ENCODE assay signal across 16 cellular contexts in genomic region chr16:85167589-85168537, GRCh38. TPM values are rescaled to one million over a fixed set of nuclear protein-coding genes. Genes with fewer than 3 reads are reported as not detected.
DNase-seq lines count a peak whose midpoint lies in the region; ATAC-seq and TF ChIP-seq lines count a peak whose summit lies in the region.
"Had no signal": no experiment of that assay in that cellular context is flagged by ENCODE, and none has a peak within 500 bp of the region (broad histone marks: within the 10 kb centered on the region; RNA-seq: fewer than 3 reads in every experiment).

No MANE protein-coding gene starts in this region.

- peaks cover 16% of the 10 kb centered on the region for H3K27me3 Mint-ChIP-seq in nephron (ENCODE audit: low read depth)
- peaks cover 48% of the 10 kb centered on the region for H3K27me3 Mint-ChIP-seq in activated CD4-positive, alpha-beta T cell treated with anti-CD3 and anti-CD28 coated beads, Interleukin-2, amount 10 ng/mL, durations not matched to agents 7 days and 5 days

- H2BK15ac ChIP-seq in IMR-90 (ENCODE audit: low read depth, low read length) = no peak overlapping the region

- 84% methylated on average over 3 of the region's 22 CpGs; no CpG with 5 or more reads in 1 of the 2 experiments for WGBS in IMR-90 (ENCODE audit: extremely low coverage in 2 of 2, insufficient read length in 1 of 2), 2 experiments

- no peak overlapping the region for H4K91ac ChIP-seq in IMR-90 (ENCODE audit: insufficient read depth, low read depth, low read length)

- H3K4me1 ChIP-seq in BE2C = peaks cover 23% of the 10 kb centered on the region
- peaks cover 33% of the 10 kb centered on the region for H3K4me1 ChIP-seq in IMR-90 (ENCODE audit: control insufficient read depth, insufficient read depth, low read length)
- H3K4me1 ChIP-seq in left ventricle myocardium inferior = peaks cover 76% of the 10 kb centered on the region

- H3K4me2 ChIP-seq in IMR-90 (ENCODE audit: low read depth, low read length) = no peak overlapping the region; the same call in 1 of the 2 replicates

- DNase-seq in BE2C = no peak
- no peak for DNase-seq in IMR-90
- DNase-seq in left ventricle myocardium inferior = no peak
- no peak for DNase-seq in GM03348 (ENCODE audit: low spot score)
- DNase-seq in OCI-M2 (lab: John Stamatoyannopoulos, UW; ENCODE audit: unreplicated experiment) = no peak
- DNase-seq in activated CD4-positive, alpha-beta T cell treated with anti-CD3 and anti-CD28 coated beads, Interleukin-2, amount 10 ng/mL, durations not matched to agents 7 days and 5 days = no peak
- DNase-seq: activated naive CD4-positive, alpha-beta T cell treated with anti-CD3 and anti-CD28 coated beads for 36 hours; foreskin melanocyte; NCI-H187; stimulated activated CD8-positive, alpha-beta memory T cell treated with anti-CD3 and anti-CD28 coated beads, Interleukin-4, amount 100 ng/mL, for 48 hours; T-helper 1 cell had no signal

- H3K18ac ChIP-seq in IMR-90 (ENCODE audit: low read depth, low read length) = no peak overlapping the region

- dilution Hi-C loops in IMR-90 (cut with HindIII; ENCODE audit: low sequenced_read_pairs, unreplicated experiment) = no loop called here

- no peak overlapping the region; a peak in 1 of 4 replicates for H4K8ac ChIP-seq in IMR-90 (ENCODE audit: low read depth in 2 of 2, low read length in 2 of 2)

- in situ Hi-C loops in IMR-90 (cut with MboI; ENCODE audit: low sequenced_read_pairs) = no loop called here

- no peak overlapping the region for H4K5ac ChIP-seq in IMR-90 (ENCODE audit: low read depth, low read length)

- H3K4me1 Mint-ChIP-seq in nephron = peaks cover 62% of the 10 kb centered on the region
- H3K4me1 Mint-ChIP-seq in activated CD4-positive, alpha-beta T cell treated with anti-CD3 and anti-CD28 coated beads, Interleukin-2, amount 10 ng/mL, durations not matched to agents 7 days and 5 days = no peaks in the 10 kb centered on the region

- TF ChIP-seq POLR2A in IMR-90 (IDR thresholded peaks at IDR 0.05; ENCODE audit: low read depth, low read length) = no peak

- H3K4me3 Mint-ChIP-seq in nephron = peak overlapping the region; percentile 83 to 86 (median 85)
- no peak overlapping the region for H3K4me3 Mint-ChIP-seq in activated CD4-positive, alpha-beta T cell treated with anti-CD3 and anti-CD28 coated beads, Interleukin-2, amount 10 ng/mL, durations not matched to agents 7 days and 5 days

- H4K20me1 ChIP-seq in IMR-90 (ENCODE audit: insufficient read depth, low read length) = peaks cover 15% of the 10 kb centered on the region

- intact Hi-C loops in IMR-90 (cut with micrococcal nuclease) (no loop called here), left ventricle myocardium inferior (cut with micrococcal nuclease) (no loop called here)

- peak overlapping the region; percentile 19 to 80 (median 66) for H3K27ac Mint-ChIP-seq in nephron
- H3K27ac Mint-ChIP-seq in activated CD4-positive, alpha-beta T cell treated with anti-CD3 and anti-CD28 coated beads, Interleukin-2, amount 10 ng/mL, durations not matched to agents 7 days and 5 days = no peak overlapping the region
- H3K27ac Mint-ChIP-seq: activated CD8-positive, alpha-beta T cell treated with anti-CD3 and anti-CD28 coated beads for 36 hours; activated naive CD4-positive, alpha-beta T cell treated with anti-CD3 and anti-CD28 coated beads for 36 hours; dendritic cell treated with granulocyte-macrophage colony-stimulating factor and Interleukin-4, amounts not matched to agents 40 ng/mL and 50 ng/mL, for 4 days had no signal

- 0 out of 2 replicates have a peak overlapping the region, but pooled peaks have one; percentile 8 for H3K14ac ChIP-seq in IMR-90 (replicated peaks; ENCODE audit: low read depth, low read length)

- no peak overlapping the region for H3K9ac ChIP-seq in IMR-90 (ENCODE audit: low read depth, low read length)

- TF ChIP-seq CTCF in BE2C (IDR thresholded peaks at IDR 0.05; ENCODE audit: low read depth, low read length) = 0 out of 2 replicates have a peak, but pooled peaks have one; percentile 14
- no peak for TF ChIP-seq CTCF in IMR-90 (conservative IDR thresholded peaks at IDR 0.05; ENCODE audit: low read depth, low read length)
- no peak for TF ChIP-seq CTCF in left ventricle myocardium inferior (IDR thresholded peaks at IDR 0.05; ENCODE audit: borderline replicate concordance)
- no peak for TF ChIP-seq CTCF in nephron (IDR thresholded peaks at IDR 0.05; ENCODE audit: unreplicated experiment in 3 of 3)

- H3K9me3 Mint-ChIP-seq in nephron = no peaks in the 10 kb centered on the region
- H3K9me3 Mint-ChIP-seq in activated CD4-positive, alpha-beta T cell treated with anti-CD3 and anti-CD28 coated beads, Interleukin-2, amount 10 ng/mL, durations not matched to agents 7 days and 5 days = no peaks in the 10 kb centered on the region
- H3K9me3 Mint-ChIP-seq: activated CD8-positive, alpha-beta T cell treated with anti-CD3 and anti-CD28 coated beads for 36 hours; activated naive CD4-positive, alpha-beta T cell treated with anti-CD3 and anti-CD28 coated beads for 36 hours; dendritic cell treated with granulocyte-macrophage colony-stimulating factor and Interleukin-4, amounts not matched to agents 40 ng/mL and 50 ng/mL, for 4 days had no signal

- no peak overlapping the region for H3K56ac ChIP-seq in IMR-90 (ENCODE audit: extremely low read depth, insufficient read depth, low read length)

- no peak overlapping the region for H2BK5ac ChIP-seq in IMR-90 (ENCODE audit: low read depth, low read length, poor library complexity, severe bottlenecking)

- peaks cover 0 to 33% of the 10 kb centered on the region in 2 experiments; a peak in 2 of 4 replicates for H3K79me1 ChIP-seq in IMR-90 (ENCODE audit: low read depth in 1 of 2, low read length in 2 of 2)

- H3K4me3 ChIP-seq in BE2C (ENCODE audit: low read depth, low read length) (no peak overlapping the region), IMR-90 (ENCODE audit: insufficient read depth, low read depth, low read length) (no peak overlapping the region), left ventricle myocardium inferior (peak overlapping the region; percentile 63)

- H2BK120ac ChIP-seq in IMR-90 (ENCODE audit: low read depth, low read length) = no peak overlapping the region

- peak overlapping the region; percentile 44 for H2AK9ac ChIP-seq in IMR-90 (replicated peaks; ENCODE audit: low read depth, low read length, poor library complexity)

- no peak for TF ChIP-seq RAD21 in IMR-90 (IDR thresholded peaks at IDR 0.05; ENCODE audit: low read length)

- H3K27ac ChIP-seq in IMR-90 (ENCODE audit: insufficient read depth, low read length) (no peak overlapping the region), left ventricle myocardium inferior (replicated peaks) (peak overlapping the region; percentile 80)

- no peaks in the 10 kb centered on the region for H3K27me3 ChIP-seq in BE2C
- no peaks in the 10 kb centered on the region for H3K27me3 ChIP-seq in IMR-90 (ENCODE audit: control insufficient read depth, insufficient read depth, low read length)
- peaks cover 5% of the 10 kb centered on the region for H3K27me3 ChIP-seq in left ventricle myocardium inferior (ENCODE audit: low read depth)

- H3K9me3 ChIP-seq in BE2C (no peaks in the 10 kb centered on the region), IMR-90 (ENCODE audit: control insufficient read depth, insufficient read depth, low read length) (no peaks in the 10 kb centered on the region), left ventricle myocardium inferior (replicated peaks) (no peaks in the 10 kb centered on the region)

- no TSS peak for BruUV-seq in IMR-90 (replicated peaks; lab: Mats Ljungman, UMichigan)

- H3K4ac ChIP-seq in IMR-90 (ENCODE audit: low read depth, low read length) = peak overlapping the region; percentile 37

- peak overlapping the region; percentile 63 for H2AK5ac ChIP-seq in IMR-90 (ENCODE audit: low read depth, low read length)

- ATAC-seq in IMR-90 (ENCODE audit: low read depth) = no peak
- ATAC-seq in HG03097 (IDR thresholded peaks at IDR 0.05; ENCODE audit: low FRiP score, unreplicated experiment) = no peak
- ATAC-seq: activated CD8-positive, alpha-beta T cell treated with anti-CD3 and anti-CD28 coated beads for 36 hours had no signal

- POLR2A ChIA-PET in IMR-90 (lab: Charles Lee; ENCODE audit: unreplicated experiment) = no interaction called here
- POLR2A ChIA-PET in activated CD4-positive, alpha-beta T cell treated with anti-CD3 and anti-CD28 coated beads, Interleukin-2, amount 10 ng/mL, durations not matched to agents 7 days and 5 days (lab: Charles Lee) = no interaction called here

- no peak overlapping the region for H2BK20ac ChIP-seq in IMR-90 (ENCODE audit: low read depth, low read length)

- H3K23ac ChIP-seq in IMR-90 (ENCODE audit: low read depth, low read length) = no peak overlapping the region

- peaks cover 14% of the 10 kb centered on the region for H3K36me3 Mint-ChIP-seq in nephron (ENCODE audit: low read depth)
- no peaks in the 10 kb centered on the region for H3K36me3 Mint-ChIP-seq in activated CD4-positive, alpha-beta T cell treated with anti-CD3 and anti-CD28 coated beads, Interleukin-2, amount 10 ng/mL, durations not matched to agents 7 days and 5 days (ENCODE audit: low read depth)

- no peaks in the 10 kb centered on the region for H3K36me3 ChIP-seq in BE2C
- no peaks in the 10 kb centered on the region for H3K36me3 ChIP-seq in IMR-90 (ENCODE audit: control insufficient read depth, insufficient read depth, low read length)
- no peaks in the 10 kb centered on the region for H3K36me3 ChIP-seq in left ventricle myocardium inferior

- CTCF ChIA-PET in IMR-90 (lab: Yijun Ruan, JAX) = no interaction called here
- CTCF ChIA-PET in activated CD4-positive, alpha-beta T cell treated with anti-CD3 and anti-CD28 coated beads, Interleukin-2, amount 10 ng/mL, durations not matched to agents 7 days and 5 days (lab: Charles Lee) = no interaction called here

- 0 out of 2 replicates have a peak, but pooled peaks cover 3% of the 10 kb centered on the region for H3K9me1 ChIP-seq in IMR-90 (ENCODE audit: insufficient read depth, low read length)

- H2AFZ ChIP-seq in IMR-90 (replicated peaks; ENCODE audit: low read length, poor library complexity) = no peak overlapping the region

TF ChIP-seq in IMR-90, 13 proteins besides CTCF, POLR2A, EP300 and RAD21:
- no peak for TF ChIP-seq CHD1 (IDR thresholded peaks at IDR 0.05; ENCODE audit: low read depth, low read length)
- TF ChIP-seq MAFK (IDR thresholded peaks at IDR 0.05; ENCODE audit: low read depth, low read length) = peak; percentile 99

RNA-seq across cellular contexts. Expression of gene CIBAR2, which starts 55.6 kb away (rescaled TPM):
- polyA plus RNA-seq in BE2C (2012; ENCODE audit: insufficient read depth, insufficient read length, low read depth) = not detected
- total RNA-seq in IMR-90 (2012; rRNA removed) (0.18 TPM in 1 of 2 replicates, not detected in the other), left ventricle myocardium inferior (not detected)
- 0.16 and 0.24 TPM in 2 replicates for polyA plus RNA-seq in IMR-90 (2012; rRNA removed)
- not detected in 2 replicates for polyA plus RNA-seq in IMR-90 (2012; cell fraction: cytosol; rRNA removed)
- 2.0 and 3.7 TPM in 2 replicates for polyA plus RNA-seq in IMR-90 (2012; cell fraction: nucleus; rRNA removed; ENCODE audit: low replicate concordance)
- total RNA-seq in activated CD4-positive, alpha-beta T cell treated with anti-CD3 and anti-CD28 coated beads, Interleukin-2, amount 10 ng/mL, durations not matched to agents 7 days and 5 days = not detected
- total RNA-seq: activated CD8-positive, alpha-beta T cell treated with anti-CD3 and anti-CD28 coated beads for 36 hours; activated naive CD4-positive, alpha-beta T cell treated with anti-CD3 and anti-CD28 coated beads for 36 hours; HT1080 had no signal
